In genomic region chr11:2343502-2343901, GRCh38 we compare ENCODE assay signal across 23 cellular contexts. TPM values are rescaled to one million over a fixed set of nuclear protein-coding genes. Genes with fewer than 3 reads are reported as not detected.
"Had no signal": no experiment of that assay in that cellular context is flagged by ENCODE, and none has a peak within 500 bp of the region (broad histone marks: within the 10 kb centered on the region; RNA-seq: fewer than 3 reads in every experiment).

No MANE protein-coding gene starts in this region.

- H3K4me1 ChIP-seq: colonic mucosa, gastrocnemius medialis, heart right ventricle, lower lobe of right lung had no signal

- DNase-seq: colonic mucosa; cortex of kidney; effector CD8-positive, alpha-beta T cell; effector memory CD8-positive, alpha-beta T cell; endodermal cell; erythroblast; esophagus squamous epithelium; gastrocnemius medialis; glutamatergic neuron; heart right ventricle; hippocampal formation; left cardiac atrium; left ventricle myocardium superior; lower lobe of right lung; mesenchymal stem cell; midbrain; naive thymus-derived CD4-positive, alpha-beta T cell had no signal

- H3K27me3 ChIP-seq: colonic mucosa, gastrocnemius medialis, heart right ventricle had no signal

- H3K27ac ChIP-seq: colonic mucosa, epithelial cell of prostate, esophagus squamous epithelium, gastrocnemius medialis, heart right ventricle, lower lobe of right lung had no signal

- H3K9me3 ChIP-seq: colonic mucosa, gastrocnemius medialis, lower lobe of right lung had no signal

- H3K36me3 ChIP-seq: colonic mucosa, esophagus squamous epithelium, gastrocnemius medialis, heart right ventricle, lower lobe of right lung had no signal

- H3K4me3 ChIP-seq: colonic mucosa, esophagus squamous epithelium, gastrocnemius medialis, heart right ventricle, lower lobe of right lung had no signal

- ATAC-seq: effector memory CD8-positive, alpha-beta T cell; esophagus mucosa; gastrocnemius medialis; heart right ventricle; left cardiac atrium; left ventricle myocardium superior; lower lobe of right lung; naive thymus-derived CD4-positive, alpha-beta T cell had no signal

RNA-seq across cellular contexts. Expression of gene TSPAN32, which starts 41.7 kb away (rescaled TPM):
- total RNA-seq: dermis microvascular lymphatic vessel endothelial cell, endodermal cell, esophagus mucosa, gastrocnemius medialis, glomerular endothelial cell, lung microvascular endothelial cell had no signal

RNA-seq across cellular contexts. Expression of gene C11orf21, which starts 41.8 kb away (rescaled TPM):
- total RNA-seq: dermis microvascular lymphatic vessel endothelial cell, glomerular endothelial cell, kidney epithelial cell, lung microvascular endothelial cell had no signal
